Comparison of ENCODE assay signal across 8 cellular contexts in the genomic region with DNA sequence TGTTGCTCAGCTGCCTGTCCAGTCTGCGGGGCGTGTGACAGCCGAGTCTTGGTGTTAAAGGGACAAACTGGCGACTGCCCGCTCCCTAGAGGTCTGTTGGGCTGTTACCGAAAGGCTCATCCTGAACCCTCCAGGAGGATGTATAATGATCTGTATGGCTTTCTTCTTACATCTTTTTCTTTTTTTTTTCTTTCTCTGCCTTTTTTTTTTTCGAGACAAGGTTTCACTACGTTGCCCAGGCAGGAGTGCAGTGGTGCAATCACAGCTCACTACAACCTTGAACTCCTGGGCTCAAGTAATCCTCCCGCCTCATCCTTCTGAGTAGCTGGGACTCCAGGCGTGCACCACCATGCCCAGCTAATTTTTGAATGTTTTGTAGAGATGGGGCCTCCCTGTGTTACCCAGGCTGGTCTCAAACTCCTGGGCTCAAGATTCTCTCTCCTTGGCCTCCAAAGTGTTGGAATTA. TPM values are rescaled to one million over a fixed set of nuclear protein-coding genes. Genes with fewer than 3 reads are reported as not detected.
DNase-seq lines count a peak whose midpoint lies in the region; ATAC-seq and TF ChIP-seq lines count a peak whose summit lies in the region.

No MANE protein-coding gene starts in this region.

- TF ChIP-seq POLR2A in Peyer's patch (IDR thresholded peaks at IDR 0.05), result no peak

- no peaks in the 10 kb centered on the region for H3K27me3 ChIP-seq in BLaER1
- no peaks in the 10 kb centered on the region for H3K27me3 ChIP-seq in Peyer's patch
- no peaks in the 10 kb centered on the region for H3K27me3 ChIP-seq in neutrophil

- H3K4me1 ChIP-seq in BLaER1, result peaks cover 19% of the 10 kb centered on the region
- H3K4me1 ChIP-seq in Peyer's patch, result peaks cover 0 to 17% (median 11%) of the 10 kb centered on the region in 4 donors
- peaks cover 16 to 27% of the 10 kb centered on the region in 2 experiments for H3K4me1 ChIP-seq in neutrophil (ENCODE audit: control insufficient read depth in 1 of 2, insufficient read depth in 1 of 2, low read depth in 1 of 2, low read length in 1 of 2)

- H3K9me3 ChIP-seq in BLaER1 (no peaks in the 10 kb centered on the region), Peyer's patch (no peaks in the 10 kb centered on the region), neutrophil (no peaks in the 10 kb centered on the region)

- H3K9ac ChIP-seq in BLaER1, result peak overlapping the region; percentile 88

- H3K4me3 ChIP-seq in BLaER1, result peak overlapping the region; percentile 87
- peak overlapping the region; percentile 59 to 90 (median 76) for H3K4me3 ChIP-seq in Peyer's patch
- peak overlapping the region; percentile 74 for H3K4me3 ChIP-seq in epithelial cell of esophagus (ENCODE audit: low read length)
- peak overlapping the region; percentile 87 to 90 for H3K4me3 ChIP-seq in neutrophil (ENCODE audit: low read depth in 1 of 2, low read length in 1 of 2)

- H3K4me2 ChIP-seq in BLaER1, result peak overlapping the region; percentile 85

- DNase-seq in Peyer's patch (no peak), epithelial cell of esophagus (ENCODE audit: low read depth) (peak; percentile 27), medulla oblongata (ENCODE audit: extremely low spot score) (no peak), GM19240 (ENCODE audit: insufficient read length, low spot score) (no peak)
- no peak for DNase-seq in effector CD8-positive, alpha-beta T cell (lab: John Stamatoyannopoulos, UW)

- TF ChIP-seq CTCF in Peyer's patch (IDR thresholded peaks at IDR 0.05) (no peak), epithelial cell of esophagus (IDR thresholded peaks at IDR 0.05; ENCODE audit: insufficient read depth, low read depth, low read length, missing control alignments) (no peak), neutrophil (IDR thresholded peaks at IDR 0.05) (no peak)

- peak; percentile 38 for ATAC-seq in GM21528 (IDR thresholded peaks at IDR 0.05; ENCODE audit: low FRiP score, unreplicated experiment)

- H3K36me3 ChIP-seq in BLaER1 (peaks cover 66% of the 10 kb centered on the region), Peyer's patch (peaks cover 0 to 45% (median 0%) of the 10 kb centered on the region in 3 donors), neutrophil (peaks cover 36% of the 10 kb centered on the region)

- H3K27ac ChIP-seq in BLaER1, result peak overlapping the region; percentile 91
- H3K27ac ChIP-seq in Peyer's patch, result peak overlapping the region; percentile 77 to 97 (median 89)
- H3K27ac ChIP-seq in neutrophil, result peak overlapping the region; percentile 93

- H4K20me1 ChIP-seq in BLaER1, result peaks cover 47% of the 10 kb centered on the region

RNA-seq across cellular contexts. Expression of a gene that starts 0.9 kb away (rescaled TPM):
- 10 to 100 TPM; 34.0 to 95.7 (median 53.0) TPM for total RNA-seq in Peyer's patch

RNA-seq across cellular contexts. Expression of a gene that starts 13.4 kb away (rescaled TPM):
- 10 to 100 TPM; 29.6 to 52.0 (median 44.8) TPM for total RNA-seq in Peyer's patch

RNA-seq across cellular contexts. Expression of a gene that starts 24.7 kb away (rescaled TPM):
- total RNA-seq in Peyer's patch, result 1 to 10 TPM; 1.1 to 8.3 (median 2.5) TPM

RNA-seq across cellular contexts. Expression of a gene that starts 39.4 kb away (rescaled TPM):
- under 1 TPM in 3 of 4 donors, not detected in 1; 0.40 to 0.95 (median 0.88) TPM for total RNA-seq in Peyer's patch

RNA-seq across cellular contexts. Expression of a gene that starts 46.4 kb away (rescaled TPM):
- total RNA-seq in Peyer's patch, result 10 to 100 TPM; 21.7 to 51.2 (median 39.2) TPM
